In the genomic region with DNA sequence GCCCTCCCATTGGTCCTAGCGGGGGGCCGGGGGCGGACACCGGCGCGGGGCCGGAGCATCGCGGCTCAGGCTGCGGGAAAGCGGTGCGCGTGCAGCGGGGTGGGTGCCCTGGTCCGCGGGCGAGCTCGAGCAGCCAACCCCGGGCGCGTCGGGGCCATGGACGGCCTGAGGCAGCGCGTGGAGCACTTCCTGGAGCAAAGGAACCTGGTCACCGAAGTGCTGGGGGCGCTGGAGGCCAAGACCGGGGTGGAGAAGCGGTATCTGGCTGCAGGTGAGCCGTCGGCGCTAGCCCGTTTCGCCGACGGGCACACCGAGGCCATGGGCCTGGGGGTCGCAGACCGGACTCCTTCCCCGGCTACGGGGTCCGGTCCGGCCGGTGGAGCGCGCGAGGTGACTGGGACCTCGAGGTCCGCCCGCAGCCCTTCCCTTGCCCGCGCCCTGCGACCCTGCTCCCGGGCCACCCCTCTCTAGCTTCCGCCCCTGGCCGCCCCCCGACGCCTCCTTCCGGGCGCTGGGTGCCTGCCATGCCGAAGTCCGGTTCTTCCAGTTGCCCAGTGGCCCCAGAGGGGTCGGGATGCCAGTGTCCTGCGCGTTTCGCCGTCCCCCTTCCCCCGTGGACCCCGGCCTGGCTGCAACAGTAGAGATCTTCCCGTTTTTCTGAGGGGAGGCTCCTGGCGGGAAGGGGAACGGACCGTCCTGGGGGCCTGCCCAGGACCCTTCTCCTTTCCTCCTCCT, we compare ENCODE assay signal across 1 cellular context.
A peak's percentile ranks its signal among the peaks of the same experiment; 100 is the strongest.
TF ChIP-seq lines count a peak whose summit lies in the region.

Gene REEP6 (plus strand): TSS at position 68 of the 735 bp plus-strand sequence. CDS start 89 bp downstream, at position 157.

TF ChIP-seq in K562, 482 proteins besides CTCF, POLR2A, EP300 and RAD21 (continued from another document and continues in another):
- TF ChIP-seq ZNF3 (CRISPR knock-in tag; IDR thresholded peaks at IDR 0.05) = no peak
- no peak for TF ChIP-seq ATF6 (CRISPR knock-in tag; IDR thresholded peaks at IDR 0.05)
- no peak for TF ChIP-seq PYGO2 (tag; IDR thresholded peaks at IDR 0.05)
- no peak for TF ChIP-seq ZNF444 (CRISPR knock-in tag; IDR thresholded peaks at IDR 0.05)
- TF ChIP-seq ZNF766 (CRISPR knock-in tag; conservative IDR thresholded peaks at IDR 0.05) = no peak
- no peak for TF ChIP-seq SRSF3 (IDR thresholded peaks at IDR 0.05; ENCODE audit: insufficient read depth, low read length)
- TF ChIP-seq, protein P1, sequence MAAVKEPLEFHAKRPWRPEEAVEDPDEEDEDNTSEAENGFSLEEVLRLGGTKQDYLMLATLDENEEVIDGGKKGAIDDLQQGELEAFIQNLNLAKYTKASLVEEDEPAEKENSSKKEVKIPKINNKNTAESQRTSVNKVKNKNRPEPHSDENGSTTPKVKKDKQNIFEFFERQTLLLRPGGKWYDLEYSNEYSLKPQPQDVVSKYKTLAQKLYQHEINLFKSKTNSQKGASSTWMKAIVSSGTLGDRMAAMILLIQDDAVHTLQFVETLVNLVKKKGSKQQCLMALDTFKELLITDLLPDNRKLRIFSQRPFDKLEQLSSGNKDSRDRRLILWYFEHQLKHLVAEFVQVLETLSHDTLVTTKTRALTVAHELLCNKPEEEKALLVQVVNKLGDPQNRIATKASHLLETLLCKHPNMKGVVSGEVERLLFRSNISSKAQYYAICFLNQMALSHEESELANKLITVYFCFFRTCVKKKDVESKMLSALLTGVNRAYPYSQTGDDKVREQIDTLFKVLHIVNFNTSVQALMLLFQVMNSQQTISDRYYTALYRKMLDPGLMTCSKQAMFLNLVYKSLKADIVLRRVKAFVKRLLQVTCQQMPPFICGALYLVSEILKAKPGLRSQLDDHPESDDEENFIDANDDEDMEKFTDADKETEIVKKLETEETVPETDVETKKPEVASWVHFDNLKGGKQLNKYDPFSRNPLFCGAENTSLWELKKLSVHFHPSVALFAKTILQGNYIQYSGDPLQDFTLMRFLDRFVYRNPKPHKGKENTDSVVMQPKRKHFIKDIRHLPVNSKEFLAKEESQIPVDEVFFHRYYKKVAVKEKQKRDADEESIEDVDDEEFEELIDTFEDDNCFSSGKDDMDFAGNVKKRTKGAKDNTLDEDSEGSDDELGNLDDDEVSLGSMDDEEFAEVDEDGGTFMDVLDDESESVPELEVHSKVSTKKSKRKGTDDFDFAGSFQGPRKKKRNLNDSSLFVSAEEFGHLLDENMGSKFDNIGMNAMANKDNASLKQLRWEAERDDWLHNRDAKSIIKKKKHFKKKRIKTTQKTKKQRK (IDR thresholded peaks at IDR 0.05; ENCODE audit: borderline replicate concordance, low read depth, low read length) = no peak
- no peak for TF ChIP-seq ZNF41 (CRISPR knock-in tag; conservative IDR thresholded peaks at IDR 0.05)
- TF ChIP-seq, protein P2, sequence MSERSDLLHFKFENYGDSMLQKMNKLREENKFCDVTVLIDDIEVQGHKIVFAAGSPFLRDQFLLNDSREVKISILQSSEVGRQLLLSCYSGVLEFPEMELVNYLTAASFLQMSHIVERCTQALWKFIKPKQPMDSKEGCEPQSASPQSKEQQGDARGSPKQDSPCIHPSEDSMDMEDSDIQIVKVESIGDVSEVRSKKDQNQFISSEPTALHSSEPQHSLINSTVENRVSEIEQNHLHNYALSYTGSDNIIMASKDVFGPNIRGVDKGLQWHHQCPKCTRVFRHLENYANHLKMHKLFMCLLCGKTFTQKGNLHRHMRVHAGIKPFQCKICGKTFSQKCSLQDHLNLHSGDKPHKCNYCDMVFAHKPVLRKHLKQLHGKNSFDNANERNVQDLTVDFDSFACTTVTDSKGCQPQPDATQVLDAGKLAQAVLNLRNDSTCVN (CRISPR knock-in tag; IDR thresholded peaks at IDR 0.05) = no peak
- TF ChIP-seq, protein P3, sequence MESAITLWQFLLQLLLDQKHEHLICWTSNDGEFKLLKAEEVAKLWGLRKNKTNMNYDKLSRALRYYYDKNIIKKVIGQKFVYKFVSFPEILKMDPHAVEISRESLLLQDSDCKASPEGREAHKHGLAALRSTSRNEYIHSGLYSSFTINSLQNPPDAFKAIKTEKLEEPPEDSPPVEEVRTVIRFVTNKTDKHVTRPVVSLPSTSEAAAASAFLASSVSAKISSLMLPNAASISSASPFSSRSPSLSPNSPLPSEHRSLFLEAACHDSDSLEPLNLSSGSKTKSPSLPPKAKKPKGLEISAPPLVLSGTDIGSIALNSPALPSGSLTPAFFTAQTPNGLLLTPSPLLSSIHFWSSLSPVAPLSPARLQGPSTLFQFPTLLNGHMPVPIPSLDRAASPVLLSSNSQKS (CRISPR knock-in tag; IDR thresholded peaks at IDR 0.05) = no peak
- no peak for TF ChIP-seq MAFK (IDR thresholded peaks at IDR 0.05; ENCODE audit: low read length)
- TF ChIP-seq ZNF431 (CRISPR knock-in tag; IDR thresholded peaks at IDR 0.05) = 0 out of 2 replicates have a peak, but pooled peaks have one; percentile 21
- no peak for TF ChIP-seq PPARD (CRISPR knock-in tag; IDR thresholded peaks at IDR 0.05)
- TF ChIP-seq RBM17 (IDR thresholded peaks at IDR 0.05; ENCODE audit: borderline replicate concordance, low read depth, low read length) = no peak
- no peak for TF ChIP-seq CBFB (CRISPR knock-in tag; IDR thresholded peaks at IDR 0.05)
- TF ChIP-seq PKNOX1 (IDR thresholded peaks at IDR 0.05) = no peak
- TF ChIP-seq, protein P4, sequence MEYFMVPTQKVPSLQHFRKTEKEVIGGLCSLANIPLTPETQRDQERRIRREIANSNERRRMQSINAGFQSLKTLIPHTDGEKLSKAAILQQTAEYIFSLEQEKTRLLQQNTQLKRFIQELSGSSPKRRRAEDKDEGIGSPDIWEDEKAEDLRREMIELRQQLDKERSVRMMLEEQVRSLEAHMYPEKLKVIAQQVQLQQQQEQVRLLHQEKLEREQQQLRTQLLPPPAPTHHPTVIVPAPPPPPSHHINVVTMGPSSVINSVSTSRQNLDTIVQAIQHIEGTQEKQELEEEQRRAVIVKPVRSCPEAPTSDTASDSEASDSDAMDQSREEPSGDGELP (CRISPR knock-in tag; IDR thresholded peaks at IDR 0.05; ENCODE audit: borderline replicate concordance) = no peak; the same call in 1 of the 2 replicates
- TF ChIP-seq NCOA6 (IDR thresholded peaks at IDR 0.05) = no peak
- no peak for TF ChIP-seq GTF3C2 (IDR thresholded peaks at IDR 0.05; ENCODE audit: borderline replicate concordance, extremely low read depth, insufficient read length)
- no peak for TF ChIP-seq MYBL2 (IDR thresholded peaks at IDR 0.05; ENCODE audit: low read depth)
- no peak for TF ChIP-seq MYBL2 (CRISPR knock-in tag; IDR thresholded peaks at IDR 0.05; ENCODE audit: borderline replicate concordance)
- TF ChIP-seq JUNB (CRISPR knock-in tag; conservative IDR thresholded peaks at IDR 0.05) = no peak
- TF ChIP-seq DPF2 (IDR thresholded peaks at IDR 0.05) = no peak
- no peak for TF ChIP-seq ZFP91 (CRISPR knock-in tag; IDR thresholded peaks at IDR 0.05)
- no peak for TF ChIP-seq RBM15 (IDR thresholded peaks at IDR 0.05; ENCODE audit: insufficient read depth, low read length)
- TF ChIP-seq, protein P5, sequence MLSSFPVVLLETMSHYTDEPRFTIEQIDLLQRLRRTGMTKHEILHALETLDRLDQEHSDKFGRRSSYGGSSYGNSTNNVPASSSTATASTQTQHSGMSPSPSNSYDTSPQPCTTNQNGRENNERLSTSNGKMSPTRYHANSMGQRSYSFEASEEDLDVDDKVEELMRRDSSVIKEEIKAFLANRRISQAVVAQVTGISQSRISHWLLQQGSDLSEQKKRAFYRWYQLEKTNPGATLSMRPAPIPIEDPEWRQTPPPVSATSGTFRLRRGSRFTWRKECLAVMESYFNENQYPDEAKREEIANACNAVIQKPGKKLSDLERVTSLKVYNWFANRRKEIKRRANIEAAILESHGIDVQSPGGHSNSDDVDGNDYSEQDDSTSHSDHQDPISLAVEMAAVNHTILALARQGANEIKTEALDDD (IDR thresholded peaks at IDR 0.05) = no peak
- peak; percentile 53 for TF ChIP-seq POLR2B (IDR thresholded peaks at IDR 0.05; ENCODE audit: low read depth, partially characterized antibody)
- no peak for TF ChIP-seq HINFP (tag; conservative IDR thresholded peaks at IDR 0.05; ENCODE audit: low read depth)
- no peak for TF ChIP-seq STAG1 (CRISPR knock-in tag; IDR thresholded peaks at IDR 0.05; ENCODE audit: borderline replicate concordance)
- no peak for TF ChIP-seq ZNF76 (CRISPR knock-in tag; IDR thresholded peaks at IDR 0.05; ENCODE audit: borderline replicate concordance)
- TF ChIP-seq E2F1 (CRISPR knock-in tag; IDR thresholded peaks at IDR 0.05) = no peak
- TF ChIP-seq ZNF239 (CRISPR knock-in tag; IDR thresholded peaks at IDR 0.05) = no peak
- no peak for TF ChIP-seq FOS (IDR thresholded peaks at IDR 0.05; ENCODE audit: extremely low read depth, insufficient read length)
- no peak for TF ChIP-seq MECOM (CRISPR knock-in tag; IDR thresholded peaks at IDR 0.05)
- TF ChIP-seq ZNF280B (CRISPR knock-in tag; IDR thresholded peaks at IDR 0.05) = no peak
